In the genomic region with DNA sequence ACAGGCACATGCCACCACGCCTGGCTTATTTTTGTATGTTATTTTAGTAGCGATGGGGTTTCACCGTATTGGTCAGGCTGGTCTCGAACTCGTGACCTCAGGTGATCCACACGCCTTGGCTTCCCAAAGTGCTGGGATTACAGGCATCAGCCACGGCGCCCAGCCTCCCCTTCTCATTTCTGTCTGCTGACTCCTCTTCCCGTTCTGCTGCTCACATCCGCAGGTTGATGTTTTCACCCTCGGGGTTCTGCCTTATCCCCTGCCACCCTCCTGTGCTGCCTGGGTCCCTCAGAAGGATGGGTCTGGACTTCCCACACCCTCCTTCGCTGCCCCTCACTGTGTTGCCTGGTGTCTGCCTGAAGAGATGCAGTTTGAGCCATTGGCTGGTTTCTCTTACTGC, we compare ENCODE assay signal across 1 cellular context.
TF ChIP-seq lines count a peak whose summit lies in the region.

No MANE protein-coding gene starts in this region.

TF ChIP-seq in H1, 55 proteins besides CTCF, POLR2A, EP300 and RAD21:
- no peak for TF ChIP-seq CHD2 (IDR thresholded peaks at IDR 0.05; ENCODE audit: low read length)
- TF ChIP-seq TAF7 (optimal IDR thresholded peaks at IDR 0.05; ENCODE audit: borderline replicate concordance, low read depth, low read length), result no peak
- TF ChIP-seq TEAD4 (IDR thresholded peaks at IDR 0.05; ENCODE audit: low read depth, low read length), result no peak
- TF ChIP-seq KDM1A (IDR thresholded peaks at IDR 0.05; ENCODE audit: borderline replicate concordance, low read length), result no peak
- no peak for TF ChIP-seq GABPA (IDR thresholded peaks at IDR 0.05; ENCODE audit: borderline replicate concordance, insufficient read depth, low read length)
- TF ChIP-seq, protein P1, sequence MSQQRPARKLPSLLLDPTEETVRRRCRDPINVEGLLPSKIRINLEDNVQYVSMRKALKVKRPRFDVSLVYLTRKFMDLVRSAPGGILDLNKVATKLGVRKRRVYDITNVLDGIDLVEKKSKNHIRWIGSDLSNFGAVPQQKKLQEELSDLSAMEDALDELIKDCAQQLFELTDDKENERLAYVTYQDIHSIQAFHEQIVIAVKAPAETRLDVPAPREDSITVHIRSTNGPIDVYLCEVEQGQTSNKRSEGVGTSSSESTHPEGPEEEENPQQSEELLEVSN (IDR thresholded peaks at IDR 0.05), result no peak
- TF ChIP-seq BRCA1 (IDR thresholded peaks at IDR 0.05; ENCODE audit: low read depth, low read length), result no peak
- no peak for TF ChIP-seq JUN (IDR thresholded peaks at IDR 0.05; ENCODE audit: low read depth, low read length)
- no peak for TF ChIP-seq NANOG (IDR thresholded peaks at IDR 0.05; ENCODE audit: insufficient read depth, low read depth, low read length, poor library complexity, severe bottlenecking)
- TF ChIP-seq SIRT6 (IDR thresholded peaks at IDR 0.05; ENCODE audit: low read length), result no peak
- no peak for TF ChIP-seq CBX8 (IDR thresholded peaks at IDR 0.05; ENCODE audit: borderline replicate concordance, low read depth, low read length)
- TF ChIP-seq KDM5A (IDR thresholded peaks at IDR 0.05; ENCODE audit: low read length), result no peak
- no peak for TF ChIP-seq BACH1 (IDR thresholded peaks at IDR 0.05; ENCODE audit: low read length)
- no peak for TF ChIP-seq SP2 (IDR thresholded peaks at IDR 0.05; ENCODE audit: low read length)
